1 cellular context compared by ENCODE assay signal in the genomic region with DNA sequence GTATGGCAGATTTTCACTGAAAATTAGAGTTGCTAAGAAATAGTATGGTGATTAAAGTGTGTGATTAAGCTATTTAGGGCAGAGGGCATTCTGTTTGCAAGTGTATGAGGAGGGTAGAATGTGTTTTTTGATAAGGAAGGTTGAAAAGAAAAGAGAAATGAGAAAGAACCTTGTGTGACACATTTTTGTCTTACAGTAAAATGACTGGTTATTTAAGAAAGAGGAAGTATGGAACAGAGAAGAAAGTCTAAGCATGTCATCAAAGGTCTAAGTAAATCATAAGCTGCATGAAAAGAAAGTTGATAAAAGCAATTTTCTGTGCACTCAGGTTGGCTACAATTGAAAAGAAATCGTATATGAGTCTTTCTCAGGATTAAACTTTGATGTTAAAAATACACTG.
TF ChIP-seq lines count a peak whose summit lies in the region.

No MANE protein-coding gene starts in this region.

TF ChIP-seq in HepG2, 621 proteins besides CTCF, POLR2A, EP300 and RAD21:
- no peak for TF ChIP-seq MTF2 (CRISPR knock-in tag; IDR thresholded peaks at IDR 0.05; ENCODE audit: borderline replicate concordance)
- no peak for TF ChIP-seq FIP1L1 (IDR thresholded peaks at IDR 0.05; ENCODE audit: borderline replicate concordance, insufficient read depth, low read depth, low read length)
- TF ChIP-seq KDM3A (CRISPR knock-in tag; IDR thresholded peaks at IDR 0.05; ENCODE audit: low read depth): no peak
- no peak for TF ChIP-seq ZNF20 (CRISPR knock-in tag; IDR thresholded peaks at IDR 0.05)
- TF ChIP-seq ZNF670 (CRISPR knock-in tag; IDR thresholded peaks at IDR 0.05; ENCODE audit: borderline replicate concordance): no peak
- TF ChIP-seq, protein P1, sequence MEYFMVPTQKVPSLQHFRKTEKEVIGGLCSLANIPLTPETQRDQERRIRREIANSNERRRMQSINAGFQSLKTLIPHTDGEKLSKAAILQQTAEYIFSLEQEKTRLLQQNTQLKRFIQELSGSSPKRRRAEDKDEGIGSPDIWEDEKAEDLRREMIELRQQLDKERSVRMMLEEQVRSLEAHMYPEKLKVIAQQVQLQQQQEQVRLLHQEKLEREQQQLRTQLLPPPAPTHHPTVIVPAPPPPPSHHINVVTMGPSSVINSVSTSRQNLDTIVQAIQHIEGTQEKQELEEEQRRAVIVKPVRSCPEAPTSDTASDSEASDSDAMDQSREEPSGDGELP (IDR thresholded peaks at IDR 0.05; ENCODE audit: borderline replicate concordance, low read depth): no peak
- TF ChIP-seq, protein P2, sequence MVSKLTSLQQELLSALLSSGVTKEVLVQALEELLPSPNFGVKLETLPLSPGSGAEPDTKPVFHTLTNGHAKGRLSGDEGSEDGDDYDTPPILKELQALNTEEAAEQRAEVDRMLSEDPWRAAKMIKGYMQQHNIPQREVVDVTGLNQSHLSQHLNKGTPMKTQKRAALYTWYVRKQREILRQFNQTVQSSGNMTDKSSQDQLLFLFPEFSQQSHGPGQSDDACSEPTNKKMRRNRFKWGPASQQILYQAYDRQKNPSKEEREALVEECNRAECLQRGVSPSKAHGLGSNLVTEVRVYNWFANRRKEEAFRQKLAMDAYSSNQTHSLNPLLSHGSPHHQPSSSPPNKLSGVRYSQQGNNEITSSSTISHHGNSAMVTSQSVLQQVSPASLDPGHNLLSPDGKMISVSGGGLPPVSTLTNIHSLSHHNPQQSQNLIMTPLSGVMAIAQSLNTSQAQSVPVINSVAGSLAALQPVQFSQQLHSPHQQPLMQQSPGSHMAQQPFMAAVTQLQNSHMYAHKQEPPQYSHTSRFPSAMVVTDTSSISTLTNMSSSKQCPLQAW (CRISPR knock-in tag; IDR thresholded peaks at IDR 0.05): no peak
- TF ChIP-seq, protein P3, sequence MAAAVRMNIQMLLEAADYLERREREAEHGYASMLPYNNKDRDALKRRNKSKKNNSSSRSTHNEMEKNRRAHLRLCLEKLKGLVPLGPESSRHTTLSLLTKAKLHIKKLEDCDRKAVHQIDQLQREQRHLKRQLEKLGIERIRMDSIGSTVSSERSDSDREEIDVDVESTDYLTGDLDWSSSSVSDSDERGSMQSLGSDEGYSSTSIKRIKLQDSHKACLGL (CRISPR knock-in tag; IDR thresholded peaks at IDR 0.05): no peak
- TF ChIP-seq ZNF776 (CRISPR knock-in tag; IDR thresholded peaks at IDR 0.05): no peak
- TF ChIP-seq, protein P4, sequence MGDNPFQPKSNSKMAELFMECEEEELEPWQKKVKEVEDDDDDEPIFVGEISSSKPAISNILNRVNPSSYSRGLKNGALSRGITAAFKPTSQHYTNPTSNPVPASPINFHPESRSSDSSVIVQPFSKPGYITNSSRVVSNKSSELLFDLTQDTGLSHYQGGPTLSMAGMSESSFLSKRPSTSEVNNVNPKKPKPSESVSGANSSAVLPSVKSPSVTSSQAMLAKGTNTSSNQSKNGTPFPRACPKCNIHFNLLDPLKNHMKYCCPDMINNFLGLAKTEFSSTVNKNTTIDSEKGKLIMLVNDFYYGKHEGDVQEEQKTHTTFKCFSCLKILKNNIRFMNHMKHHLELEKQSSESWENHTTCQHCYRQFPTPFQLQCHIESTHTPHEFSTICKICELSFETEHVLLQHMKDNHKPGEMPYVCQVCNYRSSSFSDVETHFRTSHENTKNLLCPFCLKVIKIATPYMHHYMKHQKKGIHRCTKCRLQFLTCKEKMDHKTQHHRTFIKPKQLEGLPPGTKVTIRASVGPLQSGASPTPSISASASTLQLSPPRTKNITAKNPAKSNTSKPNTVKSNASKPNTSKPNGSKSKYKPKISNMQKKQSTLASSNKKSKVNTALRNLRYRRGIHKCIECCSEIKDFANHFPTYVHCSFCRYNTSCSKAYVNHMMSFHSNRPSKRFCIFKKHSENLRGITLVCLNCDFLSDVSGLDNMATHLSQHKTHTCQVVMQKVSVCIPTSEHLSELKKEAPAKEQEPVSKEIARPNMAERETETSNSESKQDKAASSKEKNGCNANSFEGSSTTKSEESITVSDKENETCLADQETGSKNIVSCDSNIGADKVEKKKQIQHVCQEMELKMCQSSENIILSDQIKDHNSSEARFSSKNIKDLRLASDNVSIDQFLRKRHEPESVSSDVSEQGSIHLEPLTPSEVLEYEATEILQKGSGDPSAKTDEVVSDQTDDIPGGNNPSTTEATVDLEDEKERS (CRISPR knock-in tag; IDR thresholded peaks at IDR 0.05): no peak
- TF ChIP-seq MAZ (IDR thresholded peaks at IDR 0.05; ENCODE audit: borderline replicate concordance, low read depth, low read length): no peak
- no peak for TF ChIP-seq MAZ (CRISPR knock-in tag; IDR thresholded peaks at IDR 0.05; ENCODE audit: low read depth)
- no peak for TF ChIP-seq ZNF282 (IDR thresholded peaks at IDR 0.05; ENCODE audit: partially characterized antibody)
- TF ChIP-seq ZNF75D (CRISPR knock-in tag; IDR thresholded peaks at IDR 0.05; ENCODE audit: borderline replicate concordance): no peak
- no peak for TF ChIP-seq MTA1 (CRISPR knock-in tag; IDR thresholded peaks at IDR 0.05; ENCODE audit: borderline replicate concordance)
- TF ChIP-seq CBX1 (IDR thresholded peaks at IDR 0.05; ENCODE audit: low read depth): no peak
- TF ChIP-seq, protein P5, sequence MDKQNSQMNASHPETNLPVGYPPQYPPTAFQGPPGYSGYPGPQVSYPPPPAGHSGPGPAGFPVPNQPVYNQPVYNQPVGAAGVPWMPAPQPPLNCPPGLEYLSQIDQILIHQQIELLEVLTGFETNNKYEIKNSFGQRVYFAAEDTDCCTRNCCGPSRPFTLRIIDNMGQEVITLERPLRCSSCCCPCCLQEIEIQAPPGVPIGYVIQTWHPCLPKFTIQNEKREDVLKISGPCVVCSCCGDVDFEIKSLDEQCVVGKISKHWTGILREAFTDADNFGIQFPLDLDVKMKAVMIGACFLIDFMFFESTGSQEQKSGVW (CRISPR knock-in tag; IDR thresholded peaks at IDR 0.05; ENCODE audit: borderline replicate concordance): no peak
- no peak for TF ChIP-seq ZNF530 (CRISPR knock-in tag; IDR thresholded peaks at IDR 0.05; ENCODE audit: low read depth)
- TF ChIP-seq HCFC1 (IDR thresholded peaks at IDR 0.05; ENCODE audit: low read depth, low read length): no peak
- TF ChIP-seq ZMYM4 (CRISPR knock-in tag; IDR thresholded peaks at IDR 0.05): no peak
- TF ChIP-seq ZNF367 (CRISPR knock-in tag; IDR thresholded peaks at IDR 0.05; ENCODE audit: borderline replicate concordance): no peak
